Comparison of ENCODE assay signal across 28 cellular contexts in the genomic region with DNA sequence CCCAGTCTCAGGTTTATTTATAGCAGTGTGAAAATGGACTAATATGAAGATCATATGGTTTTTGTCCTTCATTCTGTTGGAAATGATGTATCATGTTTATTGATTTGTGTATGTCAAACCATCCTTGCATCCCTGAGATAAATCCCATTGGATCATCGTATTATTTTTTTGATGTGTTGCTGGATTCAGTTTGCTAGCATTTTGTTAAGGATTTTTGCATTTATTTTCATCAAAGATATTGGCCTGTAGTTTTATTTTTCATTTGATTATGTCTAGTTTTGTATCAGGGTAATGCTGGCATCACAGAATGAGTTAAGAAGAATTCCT.
"Had no signal": no experiment of that assay in that cellular context is flagged by ENCODE, and none has a peak within 500 bp of the region (broad histone marks: within the 10 kb centered on the region; RNA-seq: fewer than 3 reads in every experiment).

No MANE protein-coding gene starts in this region.

- H3K27me3 Mint-ChIP-seq: progenitor cell of endocrine pancreas; stimulated activated naive B cell treated with anti-CD40 and anti-IgM and Interleukin-4, amounts not matched to agents 10 μg/mL and 1 μg/mL and 100 μg/mL, for 72 hours; stimulated activated naive CD8-positive, alpha-beta T cell treated with anti-CD3 and anti-CD28 coated beads, Interleukin-15, Interleukin-2, amounts not matched to agents 100 ng/mL and 50 ng/mL, for 24 hours had no signal

- H3K4me1 Mint-ChIP-seq: natural killer cell; nephron; stimulated activated effector memory CD8-positive, alpha-beta T cell treated with anti-CD3 and anti-CD28 coated beads, Interleukin-12 subunit alpha, Interleukin-12 subunit beta, amount 100 ng/mL, for 72 hours; stimulated activated naive B cell treated with anti-CD40 and anti-IgM and Interleukin-4, amounts not matched to agents 10 μg/mL and 1 μg/mL and 100 μg/mL, for 72 hours had no signal

- H3K9me3 ChIP-seq: neutrophil, thyroid gland had no signal

- H3K79me2 ChIP-seq: parathyroid adenoma had no signal

- ATAC-seq: natural killer cell; psoas muscle; right cardiac atrium; right lobe of liver; stimulated activated effector memory CD8-positive, alpha-beta T cell treated with anti-CD3 and anti-CD28 coated beads, Interleukin-12 subunit alpha, Interleukin-12 subunit beta, amount 100 ng/mL, for 72 hours; stimulated activated naive B cell treated with anti-CD40 and anti-IgM and Interleukin-4, amounts not matched to agents 10 μg/mL and 1 μg/mL and 100 μg/mL, for 72 hours had no signal

- H3K27ac Mint-ChIP-seq: natural killer cell; nephron; stimulated activated effector memory CD8-positive, alpha-beta T cell treated with anti-CD3 and anti-CD28 coated beads, Interleukin-12 subunit alpha, Interleukin-12 subunit beta, amount 100 ng/mL, for 72 hours; stimulated activated naive B cell treated with anti-CD40 and anti-IgM and Interleukin-4, amounts not matched to agents 10 μg/mL and 1 μg/mL and 100 μg/mL, for 72 hours; stimulated activated naive CD8-positive, alpha-beta T cell treated with anti-CD3 and anti-CD28 coated beads, Interleukin-15, Interleukin-2, amounts not matched to agents 100 ng/mL and 50 ng/mL, for 24 hours had no signal

- H3K36me3 Mint-ChIP-seq: stimulated activated effector memory CD8-positive, alpha-beta T cell treated with anti-CD3 and anti-CD28 coated beads, Interleukin-12 subunit alpha, Interleukin-12 subunit beta, amount 100 ng/mL, for 72 hours had no signal

- H3K9ac ChIP-seq: parathyroid adenoma had no signal

- H2AFZ ChIP-seq: parathyroid adenoma had no signal

- H3K27me3 ChIP-seq: neutrophil, right lobe of liver, sigmoid colon, stomach, thyroid gland, tibial nerve, upper lobe of left lung, vagina had no signal

- H3K4me1 ChIP-seq: parathyroid adenoma, psoas muscle, right lobe of liver, sigmoid colon, stomach, thyroid gland, tibial nerve, upper lobe of left lung, vagina had no signal

- H3K36me3 ChIP-seq: neutrophil, right lobe of liver, sigmoid colon, stomach, thoracic aorta, thyroid gland, tibial nerve, upper lobe of left lung, vagina had no signal

- H3K4me3 ChIP-seq: psoas muscle, right lobe of liver, sigmoid colon, stomach, thoracic aorta, thyroid gland, tibial nerve, upper lobe of left lung, vagina had no signal

- DNase-seq: natural killer cell; nucleus accumbens; posterior cingulate gyrus; psoas muscle; right cardiac atrium; right lobe of liver; sigmoid colon; small intestine; stimulated activated CD4-positive, alpha-beta T cell treated with anti-CD3 and anti-CD28 coated beads, Interleukin-15, amount 100 ng/mL, for 24 hours; stimulated activated CD4-positive, alpha-beta T cell treated with anti-CD3 and anti-CD28 coated beads, Interleukin-2, amount 100 ng/mL, for 24 hours; stimulated activated CD4-positive, alpha-beta T cell treated with anti-CD3 and anti-CD28 coated beads, Interleukin-2, amount 100 ng/mL, for 48 hours; stimulated activated CD4-positive, alpha-beta T cell treated with anti-CD3 and anti-CD28 coated beads, Interleukin-4, amount 100 ng/mL, for 24 hours; stimulated activated naive B cell treated with anti-CD40 and anti-IgM and Interleukin-4, amounts not matched to agents 10 μg/mL and 1 μg/mL and 100 μg/mL, for 72 hours; stimulated activated naive CD4-positive, alpha-beta T cell treated with Interleukin-2 at 50 U/mL for 16 hours; stomach; thyroid gland; trophoblast cell; upper lobe of left lung had no signal

- H3K27ac ChIP-seq: neutrophil, parathyroid adenoma, psoas muscle, right lobe of liver, sigmoid colon, stomach, thoracic aorta, thyroid gland, tibial nerve, upper lobe of left lung, vagina had no signal

- FAIRE-seq: small intestine, urothelium cell line had no signal

- H3K4me3 Mint-ChIP-seq: natural killer cell; nephron; stimulated activated effector memory CD8-positive, alpha-beta T cell treated with anti-CD3 and anti-CD28 coated beads, Interleukin-12 subunit alpha, Interleukin-12 subunit beta, amount 100 ng/mL, for 72 hours; stimulated activated naive B cell treated with anti-CD40 and anti-IgM and Interleukin-4, amounts not matched to agents 10 μg/mL and 1 μg/mL and 100 μg/mL, for 72 hours; stimulated activated naive CD8-positive, alpha-beta T cell treated with anti-CD3 and anti-CD28 coated beads, Interleukin-15, Interleukin-2, amounts not matched to agents 100 ng/mL and 50 ng/mL, for 24 hours had no signal
